8 cellular contexts compared by ENCODE assay signal in the genomic region with DNA sequence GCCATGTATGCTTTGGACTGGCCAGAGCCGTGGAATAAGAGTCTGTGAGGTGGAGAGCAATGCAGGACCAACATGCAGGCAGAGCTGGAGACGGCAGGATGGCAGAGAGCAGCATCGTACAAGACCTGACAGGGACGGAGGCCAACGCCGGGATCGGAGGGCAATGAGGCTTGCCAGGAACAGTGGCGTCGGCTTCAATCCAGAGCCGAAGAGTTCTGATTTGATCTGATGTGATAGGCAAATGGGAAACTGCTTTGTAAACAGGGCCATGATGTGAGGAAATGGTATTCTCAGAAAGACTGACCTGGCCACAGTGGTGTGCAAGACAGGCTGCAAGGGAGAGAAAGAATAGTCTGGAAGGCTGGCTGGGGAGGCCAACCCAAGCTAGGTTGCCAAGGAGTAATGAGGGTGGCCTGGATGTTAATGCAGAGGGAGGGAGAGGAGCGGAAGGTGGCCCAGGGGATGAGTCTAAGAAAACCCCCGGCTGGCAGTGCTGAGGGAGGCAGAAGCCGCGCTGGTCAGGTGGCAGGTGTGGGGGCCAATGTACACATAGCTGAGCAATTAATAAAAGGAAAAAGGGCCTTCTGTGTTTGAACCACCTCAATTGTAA. TPM values are rescaled to one million over a fixed set of nuclear protein-coding genes. Genes with fewer than 3 reads are reported as not detected.
DNase-seq lines count a peak whose midpoint lies in the region; ATAC-seq and TF ChIP-seq lines count a peak whose summit lies in the region.

No MANE protein-coding gene starts in this region.

- H3K4me3 ChIP-seq in neutrophil (ENCODE audit: low read depth in 1 of 2, low read length in 1 of 2) (peak overlapping the region; percentile 39 to 47), neural progenitor cell (no peak overlapping the region)

- peaks cover 27% of the 10 kb centered on the region for H3K36me3 ChIP-seq in neutrophil
- H3K36me3 ChIP-seq in neural progenitor cell, result no peaks in the 10 kb centered on the region

- TF ChIP-seq CTCF in neutrophil (IDR thresholded peaks at IDR 0.05) (no peak), GM20000 (IDR thresholded peaks at IDR 0.05; ENCODE audit: extremely low read depth, missing control alignments) (no peak), neural progenitor cell (IDR thresholded peaks at IDR 0.05) (no peak)

- no peaks in the 10 kb centered on the region for H3K27me3 Mint-ChIP-seq in activated naive CD8-positive, alpha-beta T cell treated with anti-CD3 and anti-CD28 coated beads, Interleukin-2, amount 10 ng/mL, durations not matched to agents 7 days and 5 days
- H3K27me3 Mint-ChIP-seq in neural progenitor cell (ENCODE audit: insufficient read depth, low read depth), result no peaks in the 10 kb centered on the region

- peaks cover 61% of the 10 kb centered on the region for H3K4me1 Mint-ChIP-seq in activated naive CD8-positive, alpha-beta T cell treated with anti-CD3 and anti-CD28 coated beads, Interleukin-2, amount 10 ng/mL, durations not matched to agents 7 days and 5 days
- H3K4me1 Mint-ChIP-seq in neural progenitor cell, result peaks cover 4% of the 10 kb centered on the region

- H3K9me3 ChIP-seq in neutrophil (no peaks in the 10 kb centered on the region), neural progenitor cell (ENCODE audit: low read depth) (no peaks in the 10 kb centered on the region)

- no peak overlapping the region for H2AFZ ChIP-seq in neural progenitor cell (replicated peaks)

- H3K27ac Mint-ChIP-seq in activated naive CD8-positive, alpha-beta T cell treated with anti-CD3 and anti-CD28 coated beads, Interleukin-2, amount 10 ng/mL, durations not matched to agents 7 days and 5 days, result peak overlapping the region; percentile 92
- no peak overlapping the region for H3K27ac Mint-ChIP-seq in neural progenitor cell

- H3K9me3 Mint-ChIP-seq in activated naive CD8-positive, alpha-beta T cell treated with anti-CD3 and anti-CD28 coated beads, Interleukin-2, amount 10 ng/mL, durations not matched to agents 7 days and 5 days, result no peaks in the 10 kb centered on the region
- H3K9me3 Mint-ChIP-seq in neural progenitor cell, result no peaks in the 10 kb centered on the region

- ATAC-seq in GM19043 (IDR thresholded peaks at IDR 0.05; ENCODE audit: low read depth, unreplicated experiment) (peak; percentile 25), HG03045 (IDR thresholded peaks at IDR 0.05; ENCODE audit: unreplicated experiment) (peak; percentile 28)
- ATAC-seq in activated naive CD8-positive, alpha-beta T cell treated with anti-CD3 and anti-CD28 coated beads, Interleukin-2, amount 10 ng/mL, durations not matched to agents 7 days and 5 days (ENCODE audit: low read depth), result peak; percentile 16

- peak overlapping the region; percentile 94 for H3K27ac ChIP-seq in neutrophil
- no peak overlapping the region for H3K27ac ChIP-seq in neural progenitor cell

- peaks cover 51% of the 10 kb centered on the region for H3K36me3 Mint-ChIP-seq in activated naive CD8-positive, alpha-beta T cell treated with anti-CD3 and anti-CD28 coated beads, Interleukin-2, amount 10 ng/mL, durations not matched to agents 7 days and 5 days
- peaks cover 7% of the 10 kb centered on the region for H3K36me3 Mint-ChIP-seq in neural progenitor cell

- no peak for DNase-seq in activated naive CD8-positive, alpha-beta T cell treated with anti-CD3 and anti-CD28 coated beads, Interleukin-2, amount 10 ng/mL, durations not matched to agents 7 days and 5 days
- DNase-seq in central memory CD4-positive, alpha-beta T cell, result no peak
- DNase-seq in GM20000 (ENCODE audit: low spot score) (no peak), neural progenitor cell (ENCODE audit: low spot score) (no peak)
- no peak for DNase-seq in stimulated activated CD4-positive, alpha-beta T cell treated with anti-CD3 and anti-CD28 coated beads, Interleukin-2, amount 100 ng/mL, for 24 hours

- H3K4me1 ChIP-seq in neutrophil (ENCODE audit: control insufficient read depth in 1 of 2, insufficient read depth in 1 of 2, low read depth in 1 of 2, low read length in 1 of 2) (peaks cover 43 to 46% of the 10 kb centered on the region in 2 experiments), neural progenitor cell (no peaks in the 10 kb centered on the region)

- H3F3A ChIP-seq in neural progenitor cell (ENCODE audit: low read depth), result no peaks in the 10 kb centered on the region

- H3K4me3 Mint-ChIP-seq in activated naive CD8-positive, alpha-beta T cell treated with anti-CD3 and anti-CD28 coated beads, Interleukin-2, amount 10 ng/mL, durations not matched to agents 7 days and 5 days, result peak overlapping the region; percentile 67
- no peak overlapping the region for H3K4me3 Mint-ChIP-seq in neural progenitor cell

- no peak overlapping the region for H3K4me2 ChIP-seq in neural progenitor cell

- no peak overlapping the region for H3K9ac ChIP-seq in neural progenitor cell

- no peaks in the 10 kb centered on the region for H4K20me1 ChIP-seq in neural progenitor cell (ENCODE audit: low read depth)

- H3K79me2 ChIP-seq in neural progenitor cell (ENCODE audit: low read depth), result no peaks in the 10 kb centered on the region

- H3K27me3 ChIP-seq in neutrophil (no peaks in the 10 kb centered on the region), neural progenitor cell (no peaks in the 10 kb centered on the region)

- POLR2A ChIA-PET in activated naive CD8-positive, alpha-beta T cell treated with anti-CD3 and anti-CD28 coated beads, Interleukin-2, amount 10 ng/mL, durations not matched to agents 7 days and 5 days (lab: Charles Lee), result interaction anchor here (0.7 to 3.9 kb wide), 14 partner anchors 9 to 468 kb away, joined by 3 to 31 read pairs (median 4); partner anchors contain the start of gene RCBTB2

RNA-seq across cellular contexts. Expression of gene RCBTB2, which starts 26.7 kb away (rescaled TPM):
- total RNA-seq in activated naive CD8-positive, alpha-beta T cell treated with anti-CD3 and anti-CD28 coated beads, Interleukin-2, amount 10 ng/mL, durations not matched to agents 7 days and 5 days, result 10 to 100 TPM; 18.3 to 21.5 TPM
- 34.8 and 38.4 TPM in 2 replicates for total RNA-seq in neural progenitor cell (ENCODE audit: low replicate concordance)
